In the genomic region with DNA sequence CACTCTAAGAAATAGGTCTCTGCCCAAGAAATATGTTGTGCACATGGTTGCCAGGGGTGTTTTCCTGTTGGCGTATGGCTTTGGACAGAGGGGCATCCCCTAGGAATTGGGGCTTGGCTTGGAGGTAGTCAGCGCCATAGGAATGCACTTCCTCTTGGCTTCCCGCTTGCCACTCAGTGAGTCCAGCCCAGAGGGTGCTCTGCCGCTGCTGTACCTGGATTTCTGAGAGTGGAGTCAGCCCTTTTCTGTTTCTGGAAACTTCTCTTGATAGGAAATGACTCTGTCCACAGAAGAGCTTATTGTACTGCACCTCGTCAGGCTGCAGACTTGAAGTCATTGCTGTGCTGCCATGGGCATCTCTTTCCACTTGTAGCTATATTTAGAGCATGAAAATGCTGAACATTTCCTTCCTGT, we compare ENCODE assay signal across 8 cellular contexts.
A peak's percentile ranks its signal among the peaks of the same experiment; 100 is the strongest.
DNase-seq lines count a peak whose midpoint lies in the region; ATAC-seq, FAIRE-seq and TF ChIP-seq lines count a peak whose summit lies in the region.

No MANE protein-coding gene starts in this region.

- peak in 1 of 2 donors; percentile 31 for TF ChIP-seq POLR2A in adrenal gland (IDR thresholded peaks at IDR 0.05)

- peak overlapping the region; percentile 76 for H2AFZ ChIP-seq in ACC112 (ENCODE audit: low read length, unreplicated experiment)

- H3K4me1 ChIP-seq in ACC112 (ENCODE audit: control insufficient read depth, insufficient read depth, low read length, unreplicated experiment) (peaks cover 33% of the 10 kb centered on the region), adrenal gland (replicated peaks in 1 of 2) (peaks cover 12 to 58% of the 10 kb centered on the region in 2 donors)

- FAIRE-seq in urothelium cell line (lab: Jason Lieb, UNC) = no peak

- WGBS in adrenal gland, 4 donors = 8 to 29% (median 25%) methylated on average over 2 to 5 of the region's 5 CpGs

- H3K27ac ChIP-seq in ACC112 (ENCODE audit: low read depth, low read length) = peak overlapping the region; percentile 80
- H3K27ac ChIP-seq in adrenal gland = peak overlapping the region; percentile 11 to 81 (median 80)

- intact Hi-C loops in adrenal gland (cut with DNase I) = no loop called here

- TF ChIP-seq CTCF in adrenal gland (IDR thresholded peaks at IDR 0.05) = no peak

- H3K79me2 ChIP-seq in ACC112 (ENCODE audit: control insufficient read depth, insufficient read depth, low read length, unreplicated experiment) = peaks cover 26% of the 10 kb centered on the region

- peak in 5 of 7 donors; percentile 33 to 59 (median 36) for DNase-seq in adrenal gland
- peak; percentile 94 for DNase-seq in kidney tubule cell (ENCODE audit: low spot score)
- peak; percentile 79 for DNase-seq in urothelium cell line (ENCODE audit: low spot score)
- no peak for DNase-seq in occipital lobe (lab: John Stamatoyannopoulos, UW)

- H3K9me3 ChIP-seq in adrenal gland (replicated peaks in 1 of 3) = no peaks in the 10 kb centered on the region

- H3K4me3 ChIP-seq in ACC112 (ENCODE audit: low read depth, low read length) (peak overlapping the region; percentile 70), adrenal gland (peak overlapping the region in 2 of 4 donors; percentile 10 to 33)

- ATAC-seq in HG03432 (IDR thresholded peaks at IDR 0.05; ENCODE audit: unreplicated experiment) = peak; percentile 38
- no peak for ATAC-seq in GM18511 (IDR thresholded peaks at IDR 0.05; ENCODE audit: unreplicated experiment)
- no peak for ATAC-seq in GM21723 (IDR thresholded peaks at IDR 0.05; ENCODE audit: unreplicated experiment)

- H3K36me3 ChIP-seq in ACC112 (ENCODE audit: insufficient read depth, low read length) (no peaks in the 10 kb centered on the region), adrenal gland (replicated peaks in 1 of 2) (no peaks in the 10 kb centered on the region)

- no peaks in the 10 kb centered on the region for H3K27me3 ChIP-seq in ACC112 (ENCODE audit: insufficient read depth, low read length)
- H3K27me3 ChIP-seq in adrenal gland = no peaks in the 10 kb centered on the region
